Comparison of ENCODE assay signal across 20 cellular contexts in the genomic region with DNA sequence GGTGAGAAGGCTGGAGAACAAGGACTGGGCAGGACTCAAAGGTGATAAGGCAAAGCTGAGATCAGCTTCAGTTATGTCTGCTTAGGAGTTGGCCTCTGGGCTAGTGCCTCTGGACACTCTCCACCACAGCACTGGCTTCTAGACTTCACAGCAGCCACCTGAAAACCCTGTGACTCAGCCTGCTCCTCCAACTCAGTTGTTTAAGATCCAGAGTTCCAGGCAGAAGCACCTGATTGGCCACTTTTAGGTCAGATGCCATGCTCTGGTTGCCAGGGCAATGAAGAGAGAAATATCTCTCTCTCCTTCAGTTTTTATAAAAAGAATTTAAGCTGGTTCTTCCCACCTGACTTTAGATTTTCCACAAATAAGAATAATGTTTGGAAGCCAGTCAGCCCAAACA.
"Had no signal": no experiment of that assay in that cellular context is flagged by ENCODE, and none has a peak within 500 bp of the region (broad histone marks: within the 10 kb centered on the region; RNA-seq: fewer than 3 reads in every experiment).

No MANE protein-coding gene starts in this region.

- H3K9me3 ChIP-seq: mucosa of descending colon, right atrium auricular region, tibial artery had no signal

- DNase-seq: activated CD4-positive, alpha-beta memory T cell treated with anti-CD3 and anti-CD28 coated beads, Interleukin-2, amount 10 ng/mL, durations not matched to agents 7 days and 5 days; activated CD4-positive, alpha-beta T cell treated with anti-CD3 and anti-CD28 coated beads for 48 hours; activated CD8-positive, alpha-beta memory T cell treated with anti-CD3 and anti-CD28 coated beads, Interleukin-2, amount 10 ng/mL, durations not matched to agents 7 days and 5 days; activated naive CD4-positive, alpha-beta T cell; activated naive CD8-positive, alpha-beta T cell treated with anti-CD3 and anti-CD28 coated beads, Interleukin-2, amount 10 ng/mL, durations not matched to agents 7 days and 5 days; activated T-cell treated with anti-CD3 and anti-CD28 coated beads, Interleukin-2, amount 50 U/mL, for 1 hour; brain microvascular endothelial cell; central memory CD4-positive, alpha-beta T cell; endodermal cell; foreskin melanocyte; kidney glomerular epithelial cell; left ventricle myocardium superior; mucosa of descending colon; naive B cell; stimulated activated CD4-positive, alpha-beta T cell treated with anti-CD3 and anti-CD28 coated beads, Interleukin-2, amount 100 ng/mL, for 24 hours; stimulated activated naive CD4-positive, alpha-beta T cell treated with Interleukin-2 at 50 U/mL for 16 hours; tibial artery had no signal

- H3K4me1 ChIP-seq: right atrium auricular region, tibial artery had no signal

- ATAC-seq: activated CD8-positive, alpha-beta memory T cell treated with anti-CD3 and anti-CD28 coated beads, Interleukin-2, amount 10 ng/mL, durations not matched to agents 7 days and 5 days; activated T-helper 17 cell treated with anti-CD3 and anti-CD28 coated beads, Interleukin-2, amount 50 U/mL, for 72 hours; left ventricle myocardium superior; mucosa of descending colon had no signal

- H3K27ac ChIP-seq: brain microvascular endothelial cell, neural progenitor cell, right atrium auricular region, tibial artery had no signal

- H3K36me3 ChIP-seq: brain microvascular endothelial cell, neural progenitor cell, right atrium auricular region, tibial artery had no signal

- H3K4me3 ChIP-seq: mucosa of descending colon, neural progenitor cell, right atrium auricular region, tibial artery had no signal

- H3K27me3 ChIP-seq: brain microvascular endothelial cell, neural progenitor cell, right atrium auricular region, tibial artery had no signal
